In genomic region chr22:50205781-50206569, GRCh38 we compare ENCODE assay signal across 18 cellular contexts. TPM values are rescaled to one million over a fixed set of nuclear protein-coding genes. Genes with fewer than 3 reads are reported as not detected.
DNase-seq lines count a peak whose midpoint lies in the region; ATAC-seq and TF ChIP-seq lines count a peak whose summit lies in the region.
"Had no signal": no experiment of that assay in that cellular context is flagged by ENCODE, and none has a peak within 500 bp of the region (broad histone marks: within the 10 kb centered on the region; RNA-seq: fewer than 3 reads in every experiment).

No MANE protein-coding gene starts in this region.

- H3K36me3 ChIP-seq in right atrium auricular region = peaks cover 21% of the 10 kb centered on the region
- peaks cover 21% of the 10 kb centered on the region for H3K36me3 ChIP-seq in iPS-15b (ENCODE audit: control insufficient read depth, insufficient read depth, low read length)
- H3K36me3 ChIP-seq in testis (ENCODE audit: low read depth, missing control alignments) = no peaks in the 10 kb centered on the region
- peaks cover 0 to 40% of the 10 kb centered on the region in 2 donors for H3K36me3 ChIP-seq in adrenal gland (replicated peaks in 1 of 2)

- peak overlapping the region; percentile 16 for H3K9ac ChIP-seq in iPS-15b (ENCODE audit: low read depth, low read length)

- no peak overlapping the region for H3K4me3 ChIP-seq in right atrium auricular region
- H3K4me3 ChIP-seq in iPS-15b (ENCODE audit: low read depth, low read length) = no peak overlapping the region
- no peak overlapping the region for H3K4me3 ChIP-seq in testis
- H3K4me3 ChIP-seq in adrenal gland = no peak overlapping the region
- H3K4me3 ChIP-seq: SJSA1, thoracic aorta had no signal

- 85 to 88% methylated on average over 29 to 45 of the region's 45 CpGs for WGBS in testis, 2 donors
- WGBS in adrenal gland, 4 donors = 89 to 95% (median 93%) methylated on average over 26 to 45 of the region's 45 CpGs

- H3K27ac ChIP-seq in right atrium auricular region = peak overlapping the region; percentile 76 to 79
- H3K27ac ChIP-seq in testis = peak overlapping the region; percentile 46 to 86
- no peak overlapping the region for H3K27ac ChIP-seq in adrenal gland
- H3K27ac ChIP-seq: SJSA1, thoracic aorta, WERI-Rb-1 had no signal

- no peak for ATAC-seq in left cardiac atrium
- ATAC-seq: esophagus mucosa; stimulated activated memory B cell treated with anti-CD40 and anti-IgM and Interleukin-4, amounts not matched to agents 10 μg/mL and 1 μg/mL and 100 μg/mL, for 72 hours had no signal

- TF ChIP-seq CTCF in right atrium auricular region (IDR thresholded peaks at IDR 0.05) (no peak), testis (IDR thresholded peaks at IDR 0.05) (no peak), adrenal gland (IDR thresholded peaks at IDR 0.05) (no peak)

- H3K9me3 ChIP-seq in right atrium auricular region (no peaks in the 10 kb centered on the region), iPS-15b (ENCODE audit: control insufficient read depth, insufficient read depth, low read length) (no peaks in the 10 kb centered on the region), testis (no peaks in the 10 kb centered on the region), adrenal gland (replicated peaks in 1 of 3) (no peaks in the 10 kb centered on the region)
- H3K9me3 ChIP-seq: thoracic aorta had no signal

- TF ChIP-seq POLR2A in testis (IDR thresholded peaks at IDR 0.05) (no peak), adrenal gland (IDR thresholded peaks at IDR 0.05) (no peak)

- H3K4me1 ChIP-seq in right atrium auricular region (peaks cover 0 to 42% of the 10 kb centered on the region in 2 donors), iPS-15b (ENCODE audit: control insufficient read depth, insufficient read depth, low read length) (no peaks in the 10 kb centered on the region), testis (peaks cover 45% of the 10 kb centered on the region), adrenal gland (replicated peaks in 1 of 2) (peaks cover 13 to 24% of the 10 kb centered on the region in 2 donors)

- intact Hi-C loops in left cardiac atrium (cut with DNase I) = no loop called here
- intact Hi-C loops in testis (cut with DNase I; ENCODE audit: low total_unique reads) = loop anchor here (10.0 kb wide), 1 partner anchor 61 kb away; no protein-coding TSS in a partner anchor
- intact Hi-C loops in adrenal gland (cut with DNase I) = loop anchor here in 1 of 2 donors (5.0 kb wide), 1 partner anchor 54 kb away; no protein-coding TSS in a partner anchor

- DNase-seq in right atrium auricular region (ENCODE audit: low spot score) = no peak
- no peak for DNase-seq in left cardiac atrium
- DNase-seq in testis = no peak
- DNase-seq in adrenal gland = no peak
- no peak for DNase-seq in HT-29 (ENCODE audit: low spot score)
- DNase-seq: CD4-positive, CD25-positive, alpha-beta regulatory T cell; DMS 273 treated with DMSO at 0.1 percent for 48 hours; effector CD4-positive, alpha-beta T cell; MM.1S; NCI-H1436 treated with DMSO at 0.1 percent for 48 hours; NCI-H2171 treated with DMSO at 0.1 percent for 48 hours had no signal

- H3K27me3 ChIP-seq in right atrium auricular region (no peaks in the 10 kb centered on the region), iPS-15b (ENCODE audit: control insufficient read depth, insufficient read depth, low read length) (no peaks in the 10 kb centered on the region), testis (no peaks in the 10 kb centered on the region), adrenal gland (no peaks in the 10 kb centered on the region)
- H3K27me3 ChIP-seq: SJSA1 had no signal

RNA-seq across cellular contexts. Expression of gene SELENOO, which starts 5.2 kb away (rescaled TPM):
- 10 to 100 TPM; 18.0 to 20.0 TPM for total RNA-seq in right atrium auricular region
- 10 to 100 TPM; 11.7 to 15.0 TPM for total RNA-seq in left cardiac atrium
- 10 to 100 TPM; 57.9 to 66.8 TPM for total RNA-seq in testis
- polyA plus RNA-seq in testis (ENCODE audit: insufficient read depth, low read depth, low replicate concordance) = 20.8 TPM
- total RNA-seq in adrenal gland = 10 to 100 TPM; 28.2 to 52.0 (median 33.9) TPM
- polyA plus RNA-seq in adrenal gland = 10 to 100 TPM in 2 of 3 donors, 1 to 10 TPM in 1; 1.9 to 89.0 (median 73.5) TPM
- 65.3 and 79.4 TPM in 2 replicates for total RNA-seq in HT-29 (2014; rRNA removed; shearing (Covaris generic))

RNA-seq across cellular contexts. Expression of gene TRABD, which starts 20.3 kb away (rescaled TPM):
- 10 to 100 TPM; 12.3 to 20.0 TPM for total RNA-seq in right atrium auricular region
- total RNA-seq in left cardiac atrium = 10 to 100 TPM; 19.6 to 26.1 TPM
- total RNA-seq in testis = 10 to 100 TPM; 38.7 to 45.3 TPM
- 23.7 TPM for polyA plus RNA-seq in testis (ENCODE audit: insufficient read depth, low read depth, low replicate concordance)
- total RNA-seq in adrenal gland = 10 to 100 TPM; 13.5 to 46.8 (median 28.9) TPM
- 10 to 100 TPM in 2 of 3 donors, 1 to 10 TPM in 1; 3.0 to 79.0 (median 48.9) TPM for polyA plus RNA-seq in adrenal gland
- 75.2 and 82.3 TPM in 2 replicates for total RNA-seq in HT-29 (2014; rRNA removed; shearing (Covaris generic))

RNA-seq across cellular contexts. Expression of gene PANX2, which starts 35.4 kb away (rescaled TPM):
- total RNA-seq in right atrium auricular region = 1 to 10 TPM in 1 of 2 donors, under 1 TPM in 1; 0.67 to 1.7 TPM
- 1 to 10 TPM in 1 of 2 donors, under 1 TPM in 1; 0.89 to 1.1 TPM for total RNA-seq in left cardiac atrium
- 1 to 10 TPM; 5.3 to 6.3 TPM for total RNA-seq in testis
- polyA plus RNA-seq in testis (ENCODE audit: insufficient read depth, low read depth, low replicate concordance) = 2.0 TPM
- total RNA-seq in adrenal gland = 1 to 10 TPM in 2 of 8 donors, under 1 TPM in 6; 0.26 to 2.6 (median 0.61) TPM
- 1 to 10 TPM in 2 of 3 donors, under 1 TPM in 1; 0.22 to 4.1 (median 2.0) TPM for polyA plus RNA-seq in adrenal gland
- total RNA-seq in HT-29 (2014; rRNA removed; shearing (Covaris generic)) = 1.1 and 1.4 TPM in 2 replicates
- total RNA-seq: CD4-positive, CD25-positive, alpha-beta regulatory T cell had no signal
- polyA plus RNA-seq: CD4-positive, CD25-positive, alpha-beta regulatory T cell; IgD-negative memory B cell had no signal

RNA-seq across cellular contexts. Expression of gene TUBGCP6, which starts 38.8 kb away (rescaled TPM):
- total RNA-seq in right atrium auricular region = 10 to 100 TPM; 19.5 to 22.1 TPM
- 10 to 100 TPM; 20.4 to 22.0 TPM for total RNA-seq in left cardiac atrium
- total RNA-seq in testis = 100 to 1,000 TPM; 136 to 143 TPM
- polyA plus RNA-seq in testis (ENCODE audit: insufficient read depth, low read depth, low replicate concordance) = 40.2 TPM
- total RNA-seq in adrenal gland = 10 to 100 TPM; 23.6 to 64.8 (median 47.4) TPM
- 100 to 1,000 TPM in 2 of 3 donors, 1 to 10 TPM in 1; 8.3 to 171 (median 111) TPM for polyA plus RNA-seq in adrenal gland
- 30.8 and 32.2 TPM in 2 replicates for total RNA-seq in HT-29 (2014; rRNA removed; shearing (Covaris generic))

RNA-seq across cellular contexts. Expression of gene HDAC10, which starts 45.1 kb away (rescaled TPM):
- total RNA-seq in right atrium auricular region (1 to 10 TPM; 6.7 to 9.1 TPM), left cardiac atrium (10 to 100 TPM; 11.2 to 14.2 TPM), testis (10 to 100 TPM; 32.1 to 33.1 TPM), adrenal gland (10 to 100 TPM; 13.9 to 72.1 (median 41.5) TPM)
- polyA plus RNA-seq in testis (ENCODE audit: insufficient read depth, low read depth, low replicate concordance) (13.5 TPM), adrenal gland (100 to 1,000 TPM in 1 of 3 donors, 10 to 100 TPM in 1, 1 to 10 TPM in 1; 2.0 to 179 (median 79.3) TPM)
- 62.6 and 63.3 TPM in 2 replicates for total RNA-seq in HT-29 (2014; rRNA removed; shearing (Covaris generic))

Comparison
In these comparisons a context has a peak if more than half of its experiments do, and no peak if none do; other contexts are left out.
1. H3K27ac ChIP-seq: peak in right atrium auricular region (2 of 2) and testis (2 of 2); none in adrenal gland (0 of 5).